21 cellular contexts compared by ENCODE assay signal in genomic region chr9:93231716-93232115, GRCh38. TPM values are rescaled to one million over a fixed set of nuclear protein-coding genes. Genes with fewer than 3 reads are reported as not detected.
DNase-seq lines count a peak whose midpoint lies in the region; ATAC-seq, FAIRE-seq and TF ChIP-seq lines count a peak whose summit lies in the region.
"Had no signal": no experiment of that assay in that cellular context is flagged by ENCODE, and none has a peak within 500 bp of the region (broad histone marks: within the 10 kb centered on the region; RNA-seq: fewer than 3 reads in every experiment).

No MANE protein-coding gene starts in this region.

- H3K4me3 Mint-ChIP-seq in dendritic cell treated with granulocyte-macrophage colony-stimulating factor and Interleukin-4, amounts not matched to agents 40 ng/mL and 50 ng/mL, for 4 days, result no peak overlapping the region
- H3K4me3 Mint-ChIP-seq: CD8-positive, alpha-beta T cell had no signal

- intact Hi-C loops in left ventricle myocardium inferior (cut with micrococcal nuclease) (no loop called here), heart right ventricle (cut with DNase I) (no loop called here), pancreas (cut with DNase I) (loop anchor here in 1 of 3 donors (5.0 kb wide), 1 partner anchor 34 kb away; no protein-coding TSS in a partner anchor), sigmoid colon (cut with DNase I) (no loop called here)
- intact Hi-C loops in dendritic cell treated with granulocyte-macrophage colony-stimulating factor and Interleukin-4, amounts not matched to agents 40 ng/mL and 50 ng/mL, for 4 days (cut with micrococcal nuclease), result no loop called here

- H3K27ac Mint-ChIP-seq in dendritic cell treated with granulocyte-macrophage colony-stimulating factor and Interleukin-4, amounts not matched to agents 40 ng/mL and 50 ng/mL, for 4 days, result peak overlapping the region; percentile 15
- H3K27ac Mint-ChIP-seq: CD8-positive, alpha-beta T cell had no signal

- TF ChIP-seq CTCF in left ventricle myocardium inferior (IDR thresholded peaks at IDR 0.05; ENCODE audit: borderline replicate concordance) (no peak), heart right ventricle (IDR thresholded peaks at IDR 0.05) (no peak), pancreas (IDR thresholded peaks at IDR 0.05) (no peak), sigmoid colon (IDR thresholded peaks at IDR 0.05) (no peak), GM10266 (IDR thresholded peaks at IDR 0.05; ENCODE audit: control insufficient read depth, insufficient read depth, low read depth, missing control alignments) (no peak)

- WGBS in heart right ventricle, 2 donors, result 87 to 92% methylated on average over 10 of the region's 10 CpGs
- WGBS in pancreas, 2 donors, result 52 to 57% methylated on average over 10 of the region's 10 CpGs
- 57 to 69% methylated on average over 10 of the region's 10 CpGs for WGBS in sigmoid colon, 2 donors

- no peak for FAIRE-seq in pancreas (lab: Jason Lieb, UNC)
- FAIRE-seq: A549, H54 had no signal

- H3K9me3 Mint-ChIP-seq in dendritic cell treated with granulocyte-macrophage colony-stimulating factor and Interleukin-4, amounts not matched to agents 40 ng/mL and 50 ng/mL, for 4 days, result no peaks in the 10 kb centered on the region
- H3K9me3 Mint-ChIP-seq: CD8-positive, alpha-beta T cell had no signal

- H3K27ac ChIP-seq in left ventricle myocardium inferior (replicated peaks) (peak overlapping the region; percentile 32), heart right ventricle (no peak overlapping the region), pancreas (peak overlapping the region; percentile 54 to 95 (median 87)), sigmoid colon (no peak overlapping the region)
- H3K27ac ChIP-seq: A549, C4-2B, RWPE1, SK-N-MC had no signal

- H3K9me3 ChIP-seq in left ventricle myocardium inferior (replicated peaks) (no peaks in the 10 kb centered on the region), heart right ventricle (no peaks in the 10 kb centered on the region), pancreas (no peaks in the 10 kb centered on the region), sigmoid colon (no peaks in the 10 kb centered on the region)
- H3K9me3 ChIP-seq: A549 had no signal

- ATAC-seq in heart right ventricle, result no peak
- ATAC-seq in pancreas, result peak in 1 of 4 donors; percentile 2
- ATAC-seq: A549; CD8-positive, alpha-beta T cell had no signal

- TF ChIP-seq EP300 in sigmoid colon (IDR thresholded peaks at IDR 0.05), result no peak

- H3K36me3 Mint-ChIP-seq in dendritic cell treated with granulocyte-macrophage colony-stimulating factor and Interleukin-4, amounts not matched to agents 40 ng/mL and 50 ng/mL, for 4 days (ENCODE audit: low read depth), result no peaks in the 10 kb centered on the region
- H3K36me3 Mint-ChIP-seq: CD8-positive, alpha-beta T cell had no signal

- H3K4me3 ChIP-seq in left ventricle myocardium inferior (no peak overlapping the region), heart right ventricle (no peak overlapping the region), pancreas (no peak overlapping the region), sigmoid colon (no peak overlapping the region)
- H3K4me3 ChIP-seq: A549, SK-N-MC had no signal

- DNase-seq in left ventricle myocardium inferior (no peak), heart right ventricle (no peak), pancreas (no peak), sigmoid colon (no peak), GM10266 (ENCODE audit: extremely low spot score) (no peak), COR-L47 (lab: John Stamatoyannopoulos, UW) (no peak)
- DNase-seq: AML-193; CD8-positive, alpha-beta T cell; IMR-90; KG1; MM.1S; NCI-H1694; NCI-H2227 treated with DMSO at 0.1 percent for 48 hours; NCI-H526 treated with DMSO at 0.1 percent for 48 hours; SIG-M5 had no signal

- peaks cover 26% of the 10 kb centered on the region for H3K4me1 Mint-ChIP-seq in dendritic cell treated with granulocyte-macrophage colony-stimulating factor and Interleukin-4, amounts not matched to agents 40 ng/mL and 50 ng/mL, for 4 days (ENCODE audit: low read depth)

- peaks cover 99% of the 10 kb centered on the region for H3K27me3 Mint-ChIP-seq in dendritic cell treated with granulocyte-macrophage colony-stimulating factor and Interleukin-4, amounts not matched to agents 40 ng/mL and 50 ng/mL, for 4 days

- peaks cover 81% of the 10 kb centered on the region for H3K4me1 ChIP-seq in left ventricle myocardium inferior
- peaks cover 3 to 66% (median 20%) of the 10 kb centered on the region in 9 donors for H3K4me1 ChIP-seq in heart right ventricle
- peaks cover 19 to 57% (median 50%) of the 10 kb centered on the region in 3 donors for H3K4me1 ChIP-seq in pancreas
- H3K4me1 ChIP-seq in sigmoid colon, result peaks cover 0 to 34% (median 28%) of the 10 kb centered on the region in 4 donors

- no peak for TF ChIP-seq POLR2A in sigmoid colon (IDR thresholded peaks at IDR 0.05)

- H3K36me3 ChIP-seq in left ventricle myocardium inferior (peaks cover 7% of the 10 kb centered on the region), heart right ventricle (no peaks in the 10 kb centered on the region), pancreas (peaks cover 0 to 5% (median 0%) of the 10 kb centered on the region in 3 donors), sigmoid colon (peaks cover 0 to 25% (median 3%) of the 10 kb centered on the region in 4 donors)

- H3K27me3 ChIP-seq in left ventricle myocardium inferior (ENCODE audit: low read depth) (peaks cover 11% of the 10 kb centered on the region), heart right ventricle (peaks cover 0 to 70% (median 0%) of the 10 kb centered on the region in 7 donors), pancreas (no peaks in the 10 kb centered on the region), sigmoid colon (no peaks in the 10 kb centered on the region)

RNA-seq across cellular contexts. Expression of gene WNK2, which starts 47.8 kb away (rescaled TPM):
- 218 TPM for total RNA-seq in left ventricle myocardium inferior
- total RNA-seq in heart right ventricle, result 100 to 1,000 TPM; 138 to 236 (median 200) TPM
- polyA plus RNA-seq in heart right ventricle, result 100 to 1,000 TPM in 1 of 2 donors, 10 to 100 TPM in 1; 16.6 to 115 TPM
- 100 to 1,000 TPM in 1 of 6 donors, 10 to 100 TPM in 5; 53.5 to 114 (median 89.4) TPM for total RNA-seq in pancreas
- 100 to 1,000 TPM in 1 of 2 donors, 10 to 100 TPM in 1; 77.4 to 121 TPM for polyA plus RNA-seq in pancreas
- 10 to 100 TPM; 16.0 to 95.8 (median 29.0) TPM for total RNA-seq in sigmoid colon
- 10 to 100 TPM; 12.6 to 80.1 (median 19.0) TPM for polyA plus RNA-seq in sigmoid colon
- total RNA-seq: IMR-90 had no signal
- polyA plus RNA-seq: IMR-90 had no signal

Comparison
In these comparisons a context has a peak if more than half of its experiments do, and no peak if none do; other contexts are left out.
1. H3K27ac ChIP-seq: peak in left ventricle myocardium inferior (single experiment) and pancreas (4 of 4); none in heart right ventricle (0 of 10) and sigmoid colon (0 of 4).